ENCODE assay signal across 17 cellular contexts in genomic region chr2:133438026-133438425, GRCh38.
A peak's percentile ranks its signal among the peaks of the same experiment; 100 is the strongest.
DNase-seq lines count a peak whose midpoint lies in the region; ATAC-seq, FAIRE-seq and TF ChIP-seq lines count a peak whose summit lies in the region.
"Had no signal": no experiment of that assay in that cellular context is flagged by ENCODE, and none has a peak within 500 bp of the region (broad histone marks: within the 10 kb centered on the region; RNA-seq: fewer than 3 reads in every experiment).

No MANE protein-coding gene starts in this region.

- no peaks in the 10 kb centered on the region for H3K27me3 ChIP-seq in PC-3 (ENCODE audit: low read length)

- H3K9me3 ChIP-seq in A549 = no peaks in the 10 kb centered on the region
- no peaks in the 10 kb centered on the region for H3K9me3 ChIP-seq in PC-3 (ENCODE audit: low read length)

- TF ChIP-seq EP300 in A549 (IDR thresholded peaks at IDR 0.05) = no peak

- CTCF ChIA-PET in A549 (lab: Yijun Ruan, JAX) (interaction anchor here (1.4 to 1.9 kb wide), 2 partner anchors 9 to 123 kb away, joined by 4 to 5 read pairs; no protein-coding TSS in a partner anchor), PC-3 (lab: Charles Lee) (no interaction called here)

- H3K9ac ChIP-seq in PC-3 (ENCODE audit: low read length) = no peak overlapping the region

- no peak for FAIRE-seq in A549 (lab: Jason Lieb, UNC)
- FAIRE-seq: A204.1 had no signal

- H3K79me2 ChIP-seq in PC-3 (ENCODE audit: low read length) = no peaks in the 10 kb centered on the region

- H3K27ac Mint-ChIP-seq in stimulated activated naive CD8-positive, alpha-beta T cell treated with anti-CD3 and anti-CD28 coated beads, Interleukin-15, amount 100 ng/mL, for 72 hours = no peak overlapping the region
- H3K27ac Mint-ChIP-seq: CD14-positive monocyte; T-helper 1 cell treated with Interleukin-12 subunit alpha and Interleukin-12 subunit beta and Interleukin-4 antibody, amounts not matched to agents 30 μg/mL and 1 μg/mL, for 36 hours had no signal

- peak overlapping the region; percentile 37 for H3K4me2 ChIP-seq in A549
- no peak overlapping the region for H3K4me2 ChIP-seq in PC-3 (ENCODE audit: low read length)

- intact Hi-C loops in PC-3 (cut with micrococcal nuclease) = loop anchor here (1.0 to 10.0 kb wide), 5 partner anchors 111 to 337 kb away; no protein-coding TSS in a partner anchor

- no peaks in the 10 kb centered on the region for H3K4me1 Mint-ChIP-seq in stimulated activated naive CD8-positive, alpha-beta T cell treated with anti-CD3 and anti-CD28 coated beads, Interleukin-15, amount 100 ng/mL, for 72 hours
- H3K4me1 Mint-ChIP-seq: CD14-positive monocyte had no signal

- TF ChIP-seq CTCF in A549 (IDR thresholded peaks at IDR 0.05) (no peak), PC-3 (conservative IDR thresholded peaks at IDR 0.05; ENCODE audit: low read depth, low read length) (no peak)

- H3K9me3 Mint-ChIP-seq in stimulated activated naive CD8-positive, alpha-beta T cell treated with anti-CD3 and anti-CD28 coated beads, Interleukin-15, amount 100 ng/mL, for 72 hours = peaks cover 0 to 16% of the 10 kb centered on the region in 2 donors
- H3K9me3 Mint-ChIP-seq: T-helper 1 cell treated with Interleukin-12 subunit alpha and Interleukin-12 subunit beta and Interleukin-4 antibody, amounts not matched to agents 30 μg/mL and 1 μg/mL, for 36 hours had no signal

- H3K36me3 ChIP-seq in PC-3 (ENCODE audit: low read depth, low read length) = no peaks in the 10 kb centered on the region

- H3K4me1 ChIP-seq in A549 = peaks cover 55% of the 10 kb centered on the region
- peaks cover 12% of the 10 kb centered on the region for H3K4me1 ChIP-seq in PC-3 (ENCODE audit: insufficient read depth, low read length)

- H2AFZ ChIP-seq in PC-3 (ENCODE audit: low read length) = no peak overlapping the region

- no peaks in the 10 kb centered on the region for H4K20me1 ChIP-seq in PC-3 (ENCODE audit: low read length)

- no peaks in the 10 kb centered on the region for H3K27me3 Mint-ChIP-seq in stimulated activated naive CD8-positive, alpha-beta T cell treated with anti-CD3 and anti-CD28 coated beads, Interleukin-15, amount 100 ng/mL, for 72 hours

- DNase-seq in A549 (ENCODE audit: low read depth in 1 of 2, low spot score in 1 of 2) (no peak), NCI-H1092 treated with DMSO at 0.1 percent for 48 hours (lab: John Stamatoyannopoulos, UW) (peak; percentile 81), NCI-H345 (lab: John Stamatoyannopoulos, UW) (peak; percentile 55), PC-3 (peak; percentile 51), NCI-H2107 (lab: John Stamatoyannopoulos, UW) (no peak)
- DNase-seq in stimulated activated naive CD8-positive, alpha-beta T cell treated with anti-CD3 and anti-CD28 coated beads, Interleukin-15, amount 100 ng/mL, for 72 hours = no peak
- DNase-seq in activated effector memory CD4-positive, alpha-beta T cell treated with Interleukin-2 at 50 U/mL for 16 hours = no peak
- DNase-seq: H7, MM.1S, NCI-H1417 treated with DMSO at 0.1 percent for 48 hours had no signal

- H3K4me3 ChIP-seq in A549 (no peak overlapping the region), PC-3 (ENCODE audit: low read length) (no peak overlapping the region)

- POLR2A ChIA-PET in A549 (lab: Yijun Ruan, JAX) = no interaction called here
- POLR2A ChIA-PET in PC-3 (lab: Charles Lee; ENCODE audit: unreplicated experiment) = no interaction called here

- no peak for TF ChIP-seq RAD21 in A549 (conservative IDR thresholded peaks at IDR 0.05 in 1 of 2, IDR thresholded peaks at IDR 0.05 in 1 of 2)

- no peak for TF ChIP-seq POLR2A in A549 (IDR thresholded peaks at IDR 0.05; ENCODE audit: low read length)

- H3F3A ChIP-seq in PC-3 (ENCODE audit: low read length, unreplicated experiment) = no peaks in the 10 kb centered on the region

- H3K4me3 Mint-ChIP-seq in stimulated activated naive CD8-positive, alpha-beta T cell treated with anti-CD3 and anti-CD28 coated beads, Interleukin-15, amount 100 ng/mL, for 72 hours = no peak overlapping the region
- H3K4me3 Mint-ChIP-seq: CD14-positive monocyte; T-helper 1 cell treated with Interleukin-12 subunit alpha and Interleukin-12 subunit beta and Interleukin-4 antibody, amounts not matched to agents 30 μg/mL and 1 μg/mL, for 36 hours had no signal

- ATAC-seq in A549 (no peak), PC-3 (peak; percentile 94), GM21423 (IDR thresholded peaks at IDR 0.05; ENCODE audit: unreplicated experiment) (no peak)
- no peak for ATAC-seq in stimulated activated naive CD8-positive, alpha-beta T cell treated with anti-CD3 and anti-CD28 coated beads, Interleukin-15, amount 100 ng/mL, for 72 hours
- ATAC-seq: Panc1, Right ventricle myocardium inferior, SK-N-SH treated with all-trans-retinoic acid at 6 μM for 48 hours had no signal

- H3K9me2 ChIP-seq in PC-3 (replicated peaks; ENCODE audit: low read length) = no peaks in the 10 kb centered on the region

- BruUV-seq in PC-3 (replicated peaks; lab: Mats Ljungman, UMichigan) = no TSS peak

- H3K27ac ChIP-seq in A549 (peak overlapping the region; percentile 44 to 81; a peak in 5 of 6 replicates), PC-3 (ENCODE audit: low read length) (no peak overlapping the region)

TF ChIP-seq in A549, 52 proteins besides CTCF, POLR2A, EP300 and RAD21:
- no peak for TF ChIP-seq EHF (CRISPR knock-in tag; IDR thresholded peaks at IDR 0.05)
- no peak for TF ChIP-seq HOXA7 (CRISPR knock-in tag; IDR thresholded peaks at IDR 0.05)
- TF ChIP-seq KDM5A (IDR thresholded peaks at IDR 0.05) = no peak
- no peak for TF ChIP-seq HEYL (CRISPR knock-in tag; IDR thresholded peaks at IDR 0.05)
- no peak for TF ChIP-seq HES2 (IDR thresholded peaks at IDR 0.05)

Comparison
In these comparisons a context has a peak if more than half of its experiments do, and no peak if none do; other contexts are left out.
1. DNase-seq: peak in NCI-H1092 treated with DMSO at 0.1 percent for 48 hours (single experiment), NCI-H345 (single experiment) and PC-3 (single experiment); none in A549 (0 of 2), stimulated activated naive CD8-positive, alpha-beta T cell treated with anti-CD3 and anti-CD28 coated beads, Interleukin-15, amount 100 ng/mL, for 72 hours (0 of 2), activated effector memory CD4-positive, alpha-beta T cell treated with Interleukin-2 at 50 U/mL for 16 hours (single experiment) and NCI-H2107 (single experiment).